ENCODE assay signal across 1 cellular context in genomic region chr17:57875109-57876022, GRCh38.
TF ChIP-seq lines count a peak whose summit lies in the region.

No MANE protein-coding gene starts in this region.

TF ChIP-seq in GM12878, 131 proteins besides CTCF, POLR2A, EP300 and RAD21 (continued from another document):
- no peak for TF ChIP-seq RUNX3 (IDR thresholded peaks at IDR 0.05; ENCODE audit: low read length)
- TF ChIP-seq ZNF217 (IDR thresholded peaks at IDR 0.05), result no peak
- no peak for TF ChIP-seq ZBTB4 (CRISPR knock-in tag; IDR thresholded peaks at IDR 0.05)
